17 cellular contexts compared by ENCODE assay signal in genomic region chrX:137290011-137290410, GRCh38.
"Had no signal": no experiment of that assay in that cellular context is flagged by ENCODE, and none has a peak within 500 bp of the region (broad histone marks: within the 10 kb centered on the region; RNA-seq: fewer than 3 reads in every experiment).

No MANE protein-coding gene starts in this region.

- DNase-seq: islet precursor cell; left ventricle myocardium inferior; mesendoderm; naive B cell; natural killer cell; occipital lobe; ovary; posterior cingulate gyrus; retina; right cardiac atrium; stimulated activated CD4-positive, alpha-beta T cell treated with anti-CD3 and anti-CD28 coated beads, Interleukin-12 subunit alpha, Interleukin-12 subunit beta, amount 100 ng/mL, for 4 hours; stimulated activated CD4-positive, alpha-beta T cell treated with anti-CD3 and anti-CD28 coated beads, Interleukin-15, amount 100 ng/mL, for 24 hours; stimulated activated CD4-positive, alpha-beta T cell treated with anti-CD3 and anti-CD28 coated beads, Interleukin-4, amount 100 ng/mL, for 24 hours; stimulated activated naive CD4-positive, alpha-beta T cell; uterus had no signal

- ATAC-seq: natural killer cell; right cardiac atrium; sciatic nerve; stimulated activated effector memory CD8-positive, alpha-beta T cell treated with anti-CD3 and anti-CD28 coated beads, Interleukin-12 subunit alpha, Interleukin-12 subunit beta, amount 100 ng/mL, for 72 hours had no signal
